Comparison of ENCODE assay signal across 2 cellular contexts in genomic region chr6:7258231-7258763, GRCh38.
TF ChIP-seq lines count a peak whose summit lies in the region.

No MANE protein-coding gene starts in this region.

TF ChIP-seq in IMR-90, 13 proteins besides CTCF, POLR2A, EP300 and RAD21:
- TF ChIP-seq, protein P1, sequence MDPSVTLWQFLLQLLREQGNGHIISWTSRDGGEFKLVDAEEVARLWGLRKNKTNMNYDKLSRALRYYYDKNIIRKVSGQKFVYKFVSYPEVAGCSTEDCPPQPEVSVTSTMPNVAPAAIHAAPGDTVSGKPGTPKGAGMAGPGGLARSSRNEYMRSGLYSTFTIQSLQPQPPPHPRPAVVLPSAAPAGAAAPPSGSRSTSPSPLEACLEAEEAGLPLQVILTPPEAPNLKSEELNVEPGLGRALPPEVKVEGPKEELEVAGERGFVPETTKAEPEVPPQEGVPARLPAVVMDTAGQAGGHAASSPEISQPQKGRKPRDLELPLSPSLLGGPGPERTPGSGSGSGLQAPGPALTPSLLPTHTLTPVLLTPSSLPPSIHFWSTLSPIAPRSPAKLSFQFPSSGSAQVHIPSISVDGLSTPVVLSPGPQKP (IDR thresholded peaks at IDR 0.05; ENCODE audit: borderline replicate concordance, low read depth, low read length): no peak
- TF ChIP-seq MXI1 (IDR thresholded peaks at IDR 0.05; ENCODE audit: borderline replicate concordance, low read depth, low read length): no peak
- no peak for TF ChIP-seq FOS (IDR thresholded peaks at IDR 0.05; ENCODE audit: low read depth, low read length)
- TF ChIP-seq SMC3 (IDR thresholded peaks at IDR 0.05; ENCODE audit: low read depth, low read length): no peak
- TF ChIP-seq BHLHE40 (IDR thresholded peaks at IDR 0.05; ENCODE audit: low read depth, low read length): no peak

TF ChIP-seq in HepG2, 621 proteins besides CTCF, POLR2A, EP300 and RAD21:
- TF ChIP-seq KDM5B (CRISPR knock-in tag; IDR thresholded peaks at IDR 0.05; ENCODE audit: borderline replicate concordance): no peak
- TF ChIP-seq THAP9 (CRISPR knock-in tag; IDR thresholded peaks at IDR 0.05; ENCODE audit: borderline replicate concordance): 0 out of 2 replicates have a peak, but pooled peaks have one; percentile 19
- TF ChIP-seq TRAFD1 (CRISPR knock-in tag; IDR thresholded peaks at IDR 0.05; ENCODE audit: borderline replicate concordance): 0 out of 2 replicates have a peak, but pooled peaks have one; percentile 40
- no peak for TF ChIP-seq RARA (CRISPR knock-in tag; IDR thresholded peaks at IDR 0.05)
- no peak for TF ChIP-seq AGO2 (optimal IDR thresholded peaks at IDR 0.05; ENCODE audit: low read depth, low read length)
- TF ChIP-seq JARID2 (CRISPR knock-in tag; IDR thresholded peaks at IDR 0.05; ENCODE audit: insufficient replicate concordance): no peak
- 0 out of 2 replicates have a peak, but pooled peaks have one; percentile 25 for TF ChIP-seq ATF7-NPFF (CRISPR knock-in tag; IDR thresholded peaks at IDR 0.05; ENCODE audit: low read depth)
- TF ChIP-seq KMT2B (CRISPR knock-in tag; IDR thresholded peaks at IDR 0.05): no peak
- TF ChIP-seq ZNF713 (CRISPR knock-in tag; IDR thresholded peaks at IDR 0.05): 0 out of 2 replicates have a peak, but pooled peaks have one; percentile 49
- no peak for TF ChIP-seq NR3C1 (CRISPR knock-in tag; IDR thresholded peaks at IDR 0.05)
- TF ChIP-seq ZNF451 (CRISPR knock-in tag; IDR thresholded peaks at IDR 0.05): 0 out of 2 replicates have a peak, but pooled peaks have one; percentile 2
- no peak for TF ChIP-seq GMEB1 (CRISPR knock-in tag; IDR thresholded peaks at IDR 0.05; ENCODE audit: borderline replicate concordance)
- TF ChIP-seq ZNF33B (CRISPR knock-in tag; IDR thresholded peaks at IDR 0.05): 0 out of 2 replicates have a peak, but pooled peaks have one; percentile 23
- TF ChIP-seq ZNF251 (CRISPR knock-in tag; IDR thresholded peaks at IDR 0.05): no peak
- TF ChIP-seq SMAD1 (CRISPR knock-in tag; IDR thresholded peaks at IDR 0.05; ENCODE audit: borderline replicate concordance, low read depth): peak; percentile 87; the same call in 1 of the 2 replicates
- TF ChIP-seq ZNF496 (CRISPR knock-in tag; IDR thresholded peaks at IDR 0.05; ENCODE audit: insufficient replicate concordance): no peak
- 0 out of 2 replicates have a peak, but pooled peaks have one; percentile 28 for TF ChIP-seq ZSCAN25 (CRISPR knock-in tag; IDR thresholded peaks at IDR 0.05)
- peak; percentile 50; the same call in 1 of the 2 replicates for TF ChIP-seq BORCS8-MEF2B (CRISPR knock-in tag; IDR thresholded peaks at IDR 0.05)
- TF ChIP-seq HINFP (CRISPR knock-in tag; IDR thresholded peaks at IDR 0.05; ENCODE audit: low read depth): no peak
- TF ChIP-seq KLF6 (CRISPR knock-in tag; IDR thresholded peaks at IDR 0.05): no peak
- TF ChIP-seq HNF4G (IDR thresholded peaks at IDR 0.05; ENCODE audit: borderline replicate concordance, low read depth, low read length): no peak
- 0 out of 2 replicates have a peak, but pooled peaks have one; percentile 20 for TF ChIP-seq HNF4G (CRISPR knock-in tag; IDR thresholded peaks at IDR 0.05; ENCODE audit: borderline replicate concordance, low read depth)
- TF ChIP-seq ZNF101 (CRISPR knock-in tag; IDR thresholded peaks at IDR 0.05; ENCODE audit: borderline replicate concordance, low read depth): no peak
- TF ChIP-seq ZNF678 (CRISPR knock-in tag; IDR thresholded peaks at IDR 0.05): 0 out of 2 replicates have a peak, but pooled peaks have one; percentile 20
- TF ChIP-seq ZNF564 (CRISPR knock-in tag; IDR thresholded peaks at IDR 0.05): no peak
- TF ChIP-seq ZNF550 (CRISPR knock-in tag; IDR thresholded peaks at IDR 0.05; ENCODE audit: borderline replicate concordance): 0 out of 2 replicates have a peak, but pooled peaks have one; percentile 50
- peak; percentile 65 for TF ChIP-seq ZNF883 (CRISPR knock-in tag; IDR thresholded peaks at IDR 0.05; ENCODE audit: not compliant biosample characterization)
- TF ChIP-seq ZNF138 (CRISPR knock-in tag; IDR thresholded peaks at IDR 0.05; ENCODE audit: low read depth): no peak
- TF ChIP-seq ZNF619 (CRISPR knock-in tag; IDR thresholded peaks at IDR 0.05): peak; percentile 59; the same call in 1 of the 2 replicates
- 0 out of 2 replicates have a peak, but pooled peaks have one; percentile 25 for TF ChIP-seq DNMT1 (CRISPR knock-in tag; IDR thresholded peaks at IDR 0.05)
- 0 out of 2 replicates have a peak, but pooled peaks have one; percentile 34 for TF ChIP-seq EEA1 (CRISPR knock-in tag; IDR thresholded peaks at IDR 0.05; ENCODE audit: borderline replicate concordance)
- 0 out of 2 replicates have a peak, but pooled peaks have one; percentile 28 for TF ChIP-seq ZNF274 (CRISPR knock-in tag; IDR thresholded peaks at IDR 0.05)
- no peak for TF ChIP-seq NFKBIZ (CRISPR knock-in tag; IDR thresholded peaks at IDR 0.05)
- TF ChIP-seq ARNT2 (CRISPR knock-in tag; IDR thresholded peaks at IDR 0.05; ENCODE audit: low read depth): no peak
- TF ChIP-seq ZNF572 (CRISPR knock-in tag; IDR thresholded peaks at IDR 0.05): 0 out of 2 replicates have a peak, but pooled peaks have one; percentile 19
- TF ChIP-seq SIX4 (CRISPR knock-in tag; IDR thresholded peaks at IDR 0.05): no peak
- TF ChIP-seq MZF1 (CRISPR knock-in tag; IDR thresholded peaks at IDR 0.05; ENCODE audit: borderline replicate concordance): peak; percentile 47; the same call in 1 of the 2 replicates
- no peak for TF ChIP-seq ZSCAN30 (CRISPR knock-in tag; IDR thresholded peaks at IDR 0.05)
- TF ChIP-seq ZNF225 (CRISPR knock-in tag; IDR thresholded peaks at IDR 0.05): peak; percentile 42; the same call in 1 of the 2 replicates
- no peak for TF ChIP-seq SMARCC2 (IDR thresholded peaks at IDR 0.05)
